ENCODE assay signal across 2 cellular contexts in genomic region chr11:46264976-46265375, GRCh38.
TF ChIP-seq lines count a peak whose summit lies in the region.

No MANE protein-coding gene starts in this region.

TF ChIP-seq in H1, 55 proteins besides CTCF, POLR2A, EP300 and RAD21:
- TF ChIP-seq CHD2 (IDR thresholded peaks at IDR 0.05; ENCODE audit: low read length) (no peak), CEBPB (IDR thresholded peaks at IDR 0.05; ENCODE audit: low read depth, low read length) (no peak), ASH2L (IDR thresholded peaks at IDR 0.05; ENCODE audit: low read length) (no peak), SAP30 (IDR thresholded peaks at IDR 0.05; ENCODE audit: insufficient read depth, insufficient replicate concordance, low read length) (no peak), SP1 (IDR thresholded peaks at IDR 0.05; ENCODE audit: low read depth, low read length) (no peak), KDM5A (IDR thresholded peaks at IDR 0.05; ENCODE audit: low read length) (no peak), NANOG (IDR thresholded peaks at IDR 0.05; ENCODE audit: insufficient read depth, low read depth, low read length, poor library complexity, severe bottlenecking) (no peak), RBBP5 (IDR thresholded peaks at IDR 0.05; ENCODE audit: borderline replicate concordance, low read depth, low read length) (no peak), E2F6 (IDR thresholded peaks at IDR 0.05) (no peak)

TF ChIP-seq in WTC11, 78 proteins besides CTCF, POLR2A, EP300 and RAD21:
- TF ChIP-seq HMGXB4 (CRISPR knock-in tag; IDR thresholded peaks at IDR 0.05): no peak
- TF ChIP-seq ZMAT4 (CRISPR knock-in tag; IDR thresholded peaks at IDR 0.05): no peak
- no peak for TF ChIP-seq ATF6 (CRISPR knock-in tag; IDR thresholded peaks at IDR 0.05)
- no peak for TF ChIP-seq ZNF281 (CRISPR knock-in tag; IDR thresholded peaks at IDR 0.05)
- TF ChIP-seq CREB1 (CRISPR knock-in tag; IDR thresholded peaks at IDR 0.05): no peak
- TF ChIP-seq MLX (CRISPR knock-in tag; IDR thresholded peaks at IDR 0.05): no peak
- no peak for TF ChIP-seq ETV6 (CRISPR knock-in tag; IDR thresholded peaks at IDR 0.05)
- TF ChIP-seq ZNF219 (CRISPR knock-in tag; IDR thresholded peaks at IDR 0.05; ENCODE audit: borderline replicate concordance): no peak
- TF ChIP-seq ZNF138 (CRISPR knock-in tag; conservative IDR thresholded peaks at IDR 0.05): no peak
- no peak for TF ChIP-seq E2F4 (CRISPR knock-in tag; IDR thresholded peaks at IDR 0.05; ENCODE audit: borderline replicate concordance, low read depth)
- TF ChIP-seq NR3C1 (CRISPR knock-in tag; conservative IDR thresholded peaks at IDR 0.05; ENCODE audit: low read depth): no peak
- TF ChIP-seq ZNF425 (CRISPR knock-in tag; conservative IDR thresholded peaks at IDR 0.05): no peak
- no peak for TF ChIP-seq NR2C2 (CRISPR knock-in tag; IDR thresholded peaks at IDR 0.05)
- TF ChIP-seq RELA (CRISPR knock-in tag; IDR thresholded peaks at IDR 0.05; ENCODE audit: borderline replicate concordance): no peak
- TF ChIP-seq MYBL2 (CRISPR knock-in tag; IDR thresholded peaks at IDR 0.05): no peak
- no peak for TF ChIP-seq IRF1 (CRISPR knock-in tag; IDR thresholded peaks at IDR 0.05)
- no peak for TF ChIP-seq ZBTB43 (CRISPR knock-in tag; IDR thresholded peaks at IDR 0.05)
- TF ChIP-seq ZNF396 (CRISPR knock-in tag; IDR thresholded peaks at IDR 0.05; ENCODE audit: borderline replicate concordance): no peak
- TF ChIP-seq AR (CRISPR knock-in tag; IDR thresholded peaks at IDR 0.05): no peak
